In the genomic region with DNA sequence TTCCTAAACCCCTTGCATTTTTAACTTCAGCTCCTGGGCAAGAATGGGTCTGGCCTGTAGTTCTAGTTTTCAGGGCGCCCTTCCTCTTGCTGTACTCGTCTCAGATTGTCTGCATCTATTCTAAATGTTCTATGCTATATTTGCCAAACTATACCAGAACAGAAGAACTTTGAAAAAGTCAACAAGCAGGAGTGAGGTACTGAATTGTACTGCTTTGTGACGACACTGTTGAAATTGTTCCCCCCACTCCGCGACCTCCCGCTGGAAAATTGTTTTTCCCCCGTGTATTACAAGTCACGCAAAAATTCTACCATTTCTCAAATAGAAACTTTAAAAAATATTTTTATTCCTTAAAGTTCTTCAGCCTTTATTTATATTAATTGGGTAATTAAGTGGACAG, we compare ENCODE assay signal across 15 cellular contexts.
DNase-seq lines count a peak whose midpoint lies in the region; TF ChIP-seq lines count a peak whose summit lies in the region.
"Had no signal": no experiment of that assay in that cellular context is flagged by ENCODE, and none has a peak within 500 bp of the region (broad histone marks: within the 10 kb centered on the region; RNA-seq: fewer than 3 reads in every experiment).

No MANE protein-coding gene starts in this region.

- DNase-seq in NCI-H1105 treated with DMSO at 0.1 percent for 48 hours (lab: John Stamatoyannopoulos, UW), result peak; percentile 60
- DNase-seq in NCI-H1105 (lab: John Stamatoyannopoulos, UW), result no peak
- no peak for DNase-seq in BE2C
- no peak for DNase-seq in neural progenitor cell (ENCODE audit: low spot score)
- no peak for DNase-seq in GF-D8 (lab: John Stamatoyannopoulos, UW)
- no peak for DNase-seq in A172 (ENCODE audit: low spot score)
- no peak for DNase-seq in GDM1 (lab: John Stamatoyannopoulos, UW)
- DNase-seq: H7, Kasumi-1, NCI-H1436, NCI-H526, PC-9, SJCRH30 had no signal

- peaks cover 13% of the 10 kb centered on the region for H3F3A ChIP-seq in neural progenitor cell (ENCODE audit: low read depth)

- H3K27ac ChIP-seq in neural progenitor cell, result no peak overlapping the region
- H3K27ac ChIP-seq: BLaER1 treated with 17β-estradiol and CSF1 and Interleukin-3, amounts not matched to agents 10 nM and 100 nM; PC-9; SJCRH30 had no signal

- H4K20me1 ChIP-seq in neural progenitor cell (ENCODE audit: low read depth), result peaks cover 9% of the 10 kb centered on the region

- H3K36me3 ChIP-seq in BE2C (no peaks in the 10 kb centered on the region), neural progenitor cell (no peaks in the 10 kb centered on the region)
- H3K36me3 ChIP-seq: SJCRH30 had no signal

- no peak overlapping the region for H3K9ac ChIP-seq in neural progenitor cell
- H3K9ac ChIP-seq: BLaER1 treated with 17β-estradiol and CSF1 and Interleukin-3, amounts not matched to agents 10 nM and 100 nM had no signal

- H3K36me3 Mint-ChIP-seq in brain, result peaks cover 12% of the 10 kb centered on the region
- no peaks in the 10 kb centered on the region for H3K36me3 Mint-ChIP-seq in neural progenitor cell

- no peaks in the 10 kb centered on the region for H3K9me3 ChIP-seq in BE2C
- no peaks in the 10 kb centered on the region for H3K9me3 ChIP-seq in neural progenitor cell (ENCODE audit: low read depth)
- H3K9me3 ChIP-seq: BLaER1 treated with 17β-estradiol and CSF1 and Interleukin-3, amounts not matched to agents 10 nM and 100 nM; SJCRH30 had no signal

- H3K4me3 ChIP-seq in BE2C (ENCODE audit: low read depth, low read length) (peak overlapping the region; percentile 54), neural progenitor cell (no peak overlapping the region)
- H3K4me3 ChIP-seq: BLaER1 treated with 17β-estradiol and CSF1 and Interleukin-3, amounts not matched to agents 10 nM and 100 nM; PC-9; SJCRH30 had no signal

- H3K4me1 Mint-ChIP-seq in brain (peaks cover 76% of the 10 kb centered on the region), neural progenitor cell (peaks cover 19% of the 10 kb centered on the region)

- H2AFZ ChIP-seq in neural progenitor cell (replicated peaks), result no peak overlapping the region
- H2AFZ ChIP-seq: PC-9 had no signal

- H3K4me3 Mint-ChIP-seq in brain, result peak overlapping the region; percentile 75 to 87 (median 79)
- peak overlapping the region; percentile 25 for H3K4me3 Mint-ChIP-seq in neural progenitor cell

- TF ChIP-seq CTCF in BE2C (IDR thresholded peaks at IDR 0.05; ENCODE audit: low read depth, low read length) (no peak), brain (conservative IDR thresholded peaks at IDR 0.05) (no peak), neural progenitor cell (IDR thresholded peaks at IDR 0.05) (no peak)

- peaks cover 7% of the 10 kb centered on the region for H3K79me2 ChIP-seq in neural progenitor cell (ENCODE audit: low read depth)

- peak overlapping the region; percentile 22 to 95 (median 88) for H3K27ac Mint-ChIP-seq in brain
- no peak overlapping the region for H3K27ac Mint-ChIP-seq in neural progenitor cell

- H3K9me3 Mint-ChIP-seq in brain (peaks cover 0 to 3% (median 0%) of the 10 kb centered on the region in 5 experiments), neural progenitor cell (no peaks in the 10 kb centered on the region)

- H3K27me3 Mint-ChIP-seq in brain (no peaks in the 10 kb centered on the region), neural progenitor cell (ENCODE audit: insufficient read depth, low read depth) (no peaks in the 10 kb centered on the region)

- H3K4me2 ChIP-seq in neural progenitor cell, result no peak overlapping the region
- H3K4me2 ChIP-seq: BLaER1 treated with 17β-estradiol and CSF1 and Interleukin-3, amounts not matched to agents 10 nM and 100 nM; PC-9 had no signal

- H3K4me1 ChIP-seq in BE2C, result peaks cover 11% of the 10 kb centered on the region; the same call in 1 of the 2 replicates
- peaks cover 10% of the 10 kb centered on the region for H3K4me1 ChIP-seq in neural progenitor cell

- H3K27me3 ChIP-seq in BE2C (no peaks in the 10 kb centered on the region), neural progenitor cell (no peaks in the 10 kb centered on the region)
- H3K27me3 ChIP-seq: BLaER1 treated with 17β-estradiol and CSF1 and Interleukin-3, amounts not matched to agents 10 nM and 100 nM; SJCRH30 had no signal
